17 cellular contexts compared by ENCODE assay signal in the genomic region with DNA sequence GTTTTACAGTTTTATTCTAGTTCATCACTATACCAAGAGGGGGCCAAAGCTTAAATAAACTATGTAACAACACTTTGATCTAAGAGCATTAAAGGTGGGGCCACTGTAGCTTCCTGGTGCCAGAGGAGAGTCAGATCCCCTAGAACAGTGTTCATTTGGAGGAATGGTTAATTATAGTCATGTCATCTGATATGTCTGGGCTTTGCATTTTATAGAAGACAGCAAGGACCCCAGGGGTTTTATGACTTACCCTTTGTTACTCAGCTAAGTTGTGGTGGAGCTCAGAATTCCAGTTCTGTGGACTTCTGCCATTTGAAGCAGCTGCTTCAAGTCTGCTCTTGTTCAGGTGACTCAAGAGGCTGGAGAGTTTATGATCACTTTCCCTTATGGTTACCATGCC. TPM values are rescaled to one million over a fixed set of nuclear protein-coding genes. Genes with fewer than 3 reads are reported as not detected.
A peak's percentile ranks its signal among the peaks of the same experiment; 100 is the strongest.
DNase-seq lines count a peak whose midpoint lies in the region; ATAC-seq and TF ChIP-seq lines count a peak whose summit lies in the region.
"Had no signal": no experiment of that assay in that cellular context is flagged by ENCODE, and none has a peak within 500 bp of the region (broad histone marks: within the 10 kb centered on the region; RNA-seq: fewer than 3 reads in every experiment).

No MANE protein-coding gene starts in this region.

- H3K27ac ChIP-seq in HCT116 (ENCODE audit: low read depth, low read length) = no peak overlapping the region
- H3K27ac ChIP-seq in prostate gland = no peak overlapping the region
- H3K27ac ChIP-seq: cardiac muscle cell, neural progenitor cell, testis had no signal

- H3K27me3 ChIP-seq in HCT116 (ENCODE audit: insufficient read depth, low read length) (no peaks in the 10 kb centered on the region), prostate gland (replicated peaks; ENCODE audit: insufficient read depth) (no peaks in the 10 kb centered on the region)
- H3K27me3 ChIP-seq: cardiac muscle cell, neural progenitor cell, testis had no signal

- H3K79me2 ChIP-seq in HCT116 (ENCODE audit: insufficient read depth, low read length) = no peaks in the 10 kb centered on the region

- H3K4me1 ChIP-seq in HCT116 (ENCODE audit: control insufficient read depth in 1 of 2, insufficient read depth in 2 of 2, low read length in 2 of 2) (no peaks in the 10 kb centered on the region), prostate gland (replicated peaks) (no peaks in the 10 kb centered on the region)
- H3K4me1 ChIP-seq: neural progenitor cell, testis had no signal

- TF ChIP-seq CTCF in HCT116 (IDR thresholded peaks at IDR 0.05 in 2 of 3, conservative IDR thresholded peaks at IDR 0.05 in 1 of 3; ENCODE audit: borderline replicate concordance in 1 of 3, insufficient read depth in 1 of 3, low read depth in 2 of 3, low read length in 2 of 3) (no peak), epithelial cell of esophagus (IDR thresholded peaks at IDR 0.05; ENCODE audit: insufficient read depth, low read depth, low read length, missing control alignments) (peak; percentile 14), prostate gland (IDR thresholded peaks at IDR 0.05) (no peak)

- TF ChIP-seq POLR2A in HCT116 (IDR thresholded peaks at IDR 0.05; ENCODE audit: borderline replicate concordance, extremely low read depth, insufficient read depth, insufficient read length) (no peak), prostate gland (IDR thresholded peaks at IDR 0.05) (no peak)

- ATAC-seq in HCT116 (peak; percentile 22; the same call in 1 of the 2 replicates), HG03108 (IDR thresholded peaks at IDR 0.05; ENCODE audit: unreplicated experiment) (no peak)
- ATAC-seq: left cardiac atrium had no signal

- POLR2A ChIA-PET in HCT116 (lab: Charles Lee) = interaction anchor here (1.7 kb wide), 1 partner anchor 16 kb away, joined by 6 read pairs; a partner anchor contains a TSS

- peaks cover 60 to 83% of the 10 kb centered on the region in 2 experiments for H3K36me3 ChIP-seq in HCT116 (ENCODE audit: control insufficient read depth in 1 of 2, insufficient read depth in 2 of 2, low read length in 2 of 2)
- peaks cover 6 to 20% of the 10 kb centered on the region in 2 donors for H3K36me3 ChIP-seq in prostate gland
- H3K36me3 ChIP-seq: neural progenitor cell had no signal

- H3K4me3 ChIP-seq in HCT116 (replicated peaks in 1 of 2; ENCODE audit: low read depth in 1 of 2, low read length in 2 of 2) = no peak overlapping the region
- no peak overlapping the region for H3K4me3 ChIP-seq in epithelial cell of esophagus (ENCODE audit: low read length)
- H3K4me3 ChIP-seq in prostate gland = no peak overlapping the region
- H3K4me3 ChIP-seq: cardiac muscle cell, neural progenitor cell, testis had no signal

- BruUV-seq in HCT116 (replicated peaks; lab: Mats Ljungman, UMichigan) = no TSS peak

- intact Hi-C loops in HCT116 (cut with micrococcal nuclease) = no loop called here
- intact Hi-C loops in prostate gland (cut with DNase I) = no loop called here

- CTCF ChIA-PET in HCT116 (lab: Charles Lee) = no interaction called here

- H3K9me3 ChIP-seq in HCT116 (ENCODE audit: control insufficient read depth in 1 of 2, insufficient read depth in 1 of 2, low read depth in 1 of 2, low read length in 2 of 2) (no peaks in the 10 kb centered on the region), prostate gland (no peaks in the 10 kb centered on the region)
- H3K9me3 ChIP-seq: testis had no signal

- H3K4me2 ChIP-seq in HCT116 (ENCODE audit: low read length) = no peak overlapping the region
- H3K4me2 ChIP-seq: neural progenitor cell had no signal

- H2AFZ ChIP-seq in HCT116 (ENCODE audit: low read depth, low read length, poor library complexity, severe bottlenecking) = no peak overlapping the region
- H2AFZ ChIP-seq: neural progenitor cell had no signal

- DNase-seq in HCT116 (ENCODE audit: low read depth, low spot score) = no peak
- peak; percentile 75 for DNase-seq in NCI-H69 (lab: John Stamatoyannopoulos, UW)
- DNase-seq in epithelial cell of esophagus (ENCODE audit: low read depth) = peak; percentile 98
- DNase-seq in prostate gland (ENCODE audit: low spot score) = peak; percentile 49
- DNase-seq in NK-92 (lab: John Stamatoyannopoulos, UW; ENCODE audit: unreplicated experiment) = no peak
- DNase-seq in NCI-H345 treated with DMSO at 0.1 percent for 48 hours (lab: John Stamatoyannopoulos, UW; ENCODE audit: unreplicated experiment) = no peak
- DNase-seq: activated CD4-positive, alpha-beta T cell treated with anti-CD3 and anti-CD28 coated beads, Interleukin-2, amount 10 ng/mL, durations not matched to agents 24 days and 14 days; CD4-positive, alpha-beta memory T cell; left cardiac atrium; midbrain; NCI-H1436; NCI-H345; stimulated activated CD4-positive, alpha-beta T cell treated with anti-CD3 and anti-CD28 coated beads, Interleukin-15, amount 100 ng/mL, for 24 hours; testis had no signal

- no peaks in the 10 kb centered on the region for H3K9me2 ChIP-seq in HCT116 (ENCODE audit: insufficient read depth)

- no peak for TF ChIP-seq RAD21 in HCT116 (IDR thresholded peaks at IDR 0.05; ENCODE audit: low read depth)

- H4K20me1 ChIP-seq in HCT116 (ENCODE audit: insufficient read depth) = no peaks in the 10 kb centered on the region

- RAD21 ChIA-PET in HCT116 (lab: Charles Lee; ENCODE audit: low non-redundant PET in 1 of 2, low total read pairs in 2 of 2, uncharacterized antibody in 2 of 2, unreplicated experiment in 2 of 2) = no interaction called here

- no peak overlapping the region for H3K9ac ChIP-seq in HCT116 (ENCODE audit: low read length)
- H3K9ac ChIP-seq: neural progenitor cell had no signal

TF ChIP-seq in HCT116, 20 proteins besides CTCF, POLR2A, EP300 and RAD21:
- TF ChIP-seq JUND (IDR thresholded peaks at IDR 0.05) (no peak), CEBPB (IDR thresholded peaks at IDR 0.05; ENCODE audit: low read depth) (no peak)

RNA-seq across cellular contexts. Expression of a gene that starts 16.7 kb away (rescaled TPM):
- total RNA-seq in HCT116 (2021; ENCODE audit: unreplicated experiment) (46.9 TPM), prostate gland (10 to 100 TPM; 39.2 to 43.7 TPM)
- 33.1 and 43.6 TPM in 2 replicates for polyA plus RNA-seq in HCT116 (2012)

RNA-seq across cellular contexts. Expression of a gene that starts 40.7 kb away (rescaled TPM):
- 7.2 TPM for total RNA-seq in HCT116 (2021; ENCODE audit: unreplicated experiment)
- polyA plus RNA-seq in HCT116 (2012) = 4.2 and 4.3 TPM in 2 replicates
- total RNA-seq in prostate gland = 10 to 100 TPM; 13.8 to 35.0 TPM

Comparison
In these comparisons a context has a peak if more than half of its experiments do, and no peak if none do; other contexts are left out.
1. DNase-seq: peak in NCI-H69 (single experiment), epithelial cell of esophagus (single experiment) and prostate gland (single experiment); none in HCT116 (single experiment), NK-92 (single experiment) and NCI-H345 treated with DMSO at 0.1 percent for 48 hours (single experiment).